In genomic region chr1:151801310-151801820, GRCh38 we compare ENCODE assay signal across 20 cellular contexts. TPM values are rescaled to one million over a fixed set of nuclear protein-coding genes. Genes with fewer than 3 reads are reported as not detected.
DNase-seq lines count a peak whose midpoint lies in the region; ATAC-seq, FAIRE-seq and TF ChIP-seq lines count a peak whose summit lies in the region.
"Had no signal": no experiment of that assay in that cellular context is flagged by ENCODE, and none has a peak within 500 bp of the region (broad histone marks: within the 10 kb centered on the region; RNA-seq: fewer than 3 reads in every experiment).

No MANE protein-coding gene starts in this region.

- no peak for ATAC-seq in HG02852 (IDR thresholded peaks at IDR 0.05; ENCODE audit: unreplicated experiment)
- ATAC-seq: GM23338 had no signal

- H3K4me1 ChIP-seq in iPS-15b (ENCODE audit: control insufficient read depth, insufficient read depth, low read length): peaks cover 5% of the 10 kb centered on the region

- peak overlapping the region; percentile 47 for H3K9ac ChIP-seq in iPS-15b (ENCODE audit: low read depth, low read length)

- DNase-seq in H7 (peak; percentile 17), posterior vena cava (ENCODE audit: low spot score) (peak; percentile 77), frontal cortex (ENCODE audit: low spot score in 2 of 2) (no peak), GM12891 (ENCODE audit: insufficient read length, low spot score) (no peak)
- DNase-seq: ACHN; BE2C; CD4-positive, alpha-beta memory T cell; DMS153; DMS79; GDM1; H9; KBM-7 had no signal

- no peak for TF ChIP-seq POLR2A in GM12891 (IDR thresholded peaks at IDR 0.05; ENCODE audit: low read depth, low read length)

- no peak for FAIRE-seq in frontal cortex (lab: Jason Lieb, UNC)
- no peak for FAIRE-seq in GM12891 (lab: Jason Lieb, UNC)
- FAIRE-seq: A204.1, HepG2 had no signal

- no peaks in the 10 kb centered on the region for H3K36me3 ChIP-seq in H7 (replicated peaks; ENCODE audit: control insufficient read depth, insufficient read depth, low read length)
- H3K36me3 ChIP-seq in iPS-15b (ENCODE audit: control insufficient read depth, insufficient read depth, low read length): no peaks in the 10 kb centered on the region
- H3K36me3 ChIP-seq: BE2C had no signal

- peaks cover 12% of the 10 kb centered on the region; the same call in 1 of the 2 replicates for H3K27me3 ChIP-seq in H7 (ENCODE audit: control insufficient read depth, insufficient read depth, low read length)
- H3K27me3 ChIP-seq in iPS-15b (ENCODE audit: control insufficient read depth, insufficient read depth, low read length): no peaks in the 10 kb centered on the region
- H3K27me3 ChIP-seq: BE2C had no signal

- no peak overlapping the region for H3K4me3 ChIP-seq in H7 (ENCODE audit: insufficient read depth, low read depth, low read length)
- H3K4me3 ChIP-seq in iPS-15b (ENCODE audit: low read depth, low read length): no peak overlapping the region
- H3K4me3 ChIP-seq: GM23338 had no signal

- H3K9me3 ChIP-seq in iPS-15b (ENCODE audit: control insufficient read depth, insufficient read depth, low read length): no peaks in the 10 kb centered on the region
- H3K9me3 ChIP-seq: BE2C had no signal

- intact Hi-C loops in posterior vena cava (cut with DNase I): no loop called here

TF ChIP-seq in GM12891, 5 proteins besides CTCF, POLR2A, EP300 and RAD21:
- TF ChIP-seq TAF1 (IDR thresholded peaks at IDR 0.05; ENCODE audit: low read depth, low read length): no peak
- TF ChIP-seq SPI1 (IDR thresholded peaks at IDR 0.05; ENCODE audit: low read depth, low read length): no peak
- no peak for TF ChIP-seq POU2F2 (IDR thresholded peaks at IDR 0.05; ENCODE audit: low read depth, low read length)
- no peak for TF ChIP-seq PAX5 (IDR thresholded peaks at IDR 0.05; ENCODE audit: insufficient read depth, low read length, severe bottlenecking)
- no peak for TF ChIP-seq POLR2AphosphoS5 (IDR thresholded peaks at IDR 0.05; ENCODE audit: low read depth, low read length)

RNA-seq across cellular contexts. Expression of gene LINGO4, which starts 3.9 kb away (rescaled TPM):
- total RNA-seq in H7 (2014; rRNA removed; shearing (Covaris generic)): 0.07 TPM in 1 of 2 replicates, not detected in the other
- not detected for total RNA-seq in posterior vena cava
- total RNA-seq in frontal cortex: not detected
- not detected for polyA plus RNA-seq in GM12891 (2012; ENCODE audit: low read depth, missing spikeins)
- total RNA-seq: Daoy, GM23338, H9 had no signal
- polyA plus RNA-seq: CD14-positive monocyte, GM23338, IgD-negative memory B cell had no signal

RNA-seq across cellular contexts. Expression of gene TDRKH, which starts 11.1 kb away (rescaled TPM):
- total RNA-seq in H7 (2014; rRNA removed; shearing (Covaris generic)): 20.9 and 25.0 TPM in 2 replicates
- 1 to 10 TPM; 4.7 to 5.1 TPM for total RNA-seq in posterior vena cava
- 17.1 TPM for total RNA-seq in frontal cortex
- polyA plus RNA-seq in GM12891 (2012; ENCODE audit: low read depth, missing spikeins): 2.4 TPM

RNA-seq across cellular contexts. Expression of gene RORC, which starts 30.2 kb away (rescaled TPM):
- 0.18 and 0.42 TPM in 2 replicates for total RNA-seq in H7 (2014; rRNA removed; shearing (Covaris generic))
- not detected for total RNA-seq in posterior vena cava
- under 0.01 TPM for total RNA-seq in frontal cortex
- polyA plus RNA-seq in GM12891 (2012; ENCODE audit: low read depth, missing spikeins): not detected
- total RNA-seq: Daoy had no signal
- polyA plus RNA-seq: CD14-positive monocyte had no signal

RNA-seq across cellular contexts. Expression of gene MRPL9, which starts 38.1 kb away (rescaled TPM):
- total RNA-seq in H7 (2014; rRNA removed; shearing (Covaris generic)): 158 and 214 TPM in 2 replicates
- 10 to 100 TPM; 46.3 to 49.1 TPM for total RNA-seq in posterior vena cava
- 73.4 TPM for total RNA-seq in frontal cortex
- polyA plus RNA-seq in GM12891 (2012; ENCODE audit: low read depth, missing spikeins): 81.7 TPM

RNA-seq across cellular contexts. Expression of gene C2CD4D, which starts 38.3 kb away (rescaled TPM):
- 0.30 and 0.90 TPM in 2 replicates for total RNA-seq in H7 (2014; rRNA removed; shearing (Covaris generic))
- total RNA-seq in posterior vena cava (not detected), frontal cortex (under 0.01 TPM)
- polyA plus RNA-seq in GM12891 (2012; ENCODE audit: low read depth, missing spikeins): not detected
- total RNA-seq: Daoy, HepG2 had no signal
- polyA plus RNA-seq: CD14-positive monocyte, HepG2 had no signal

Comparison
In these comparisons a context has a peak if more than half of its experiments do, and no peak if none do; other contexts are left out.
1. DNase-seq: peak in H7 (single experiment) and posterior vena cava (single experiment); none in frontal cortex (0 of 2) and GM12891 (single experiment).